In the genomic region with DNA sequence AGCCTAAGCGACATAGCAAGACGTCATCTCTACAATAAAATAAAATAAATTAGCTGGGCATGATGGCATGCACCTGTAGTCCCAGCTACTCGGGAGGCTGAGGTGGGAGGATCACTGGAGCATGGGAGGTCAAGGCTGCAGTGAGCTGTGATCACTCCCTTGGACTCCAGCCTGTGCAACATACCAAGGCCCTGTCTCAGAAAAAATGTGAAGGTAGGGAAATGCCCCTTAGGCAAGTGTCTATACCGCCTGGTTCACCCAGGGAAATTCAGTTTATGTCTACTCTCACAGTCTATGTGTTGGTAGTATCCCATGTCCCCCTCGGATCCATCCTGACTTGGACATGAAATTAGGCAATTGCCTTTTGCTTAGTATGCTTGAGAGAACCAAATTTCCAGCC, we compare ENCODE assay signal across 24 cellular contexts.
"Had no signal": no experiment of that assay in that cellular context is flagged by ENCODE, and none has a peak within 500 bp of the region (broad histone marks: within the 10 kb centered on the region; RNA-seq: fewer than 3 reads in every experiment).

No MANE protein-coding gene starts in this region.

- H3K9me3 ChIP-seq: Peyer's patch had no signal

- H3K4me1 ChIP-seq: Peyer's patch had no signal

- H3K4me3 ChIP-seq: Peyer's patch had no signal

- H3K9me3 Mint-ChIP-seq: activated T-cell treated with anti-CD3 and anti-CD28 coated beads, Interleukin-2, amount 50 U/mL, for 4 hours had no signal

- H3K27ac Mint-ChIP-seq: activated B cell treated with CpG ODN at 0.5 μM for 24 hours; activated CD4-positive, alpha-beta memory T cell treated with anti-CD3 and anti-CD28 coated beads for 36 hours; activated CD4-positive, alpha-beta T cell treated with anti-CD3 and anti-CD28 coated beads, Interleukin-2, amount 10 ng/mL, durations not matched to agents 7 days and 5 days; activated naive CD4-positive, alpha-beta T cell treated with anti-CD3 and anti-CD28 coated beads, Interleukin-2, amount 50 U/mL, for 72 hours; activated naive CD8-positive, alpha-beta T cell treated with anti-CD3 and anti-CD28 coated beads, Interleukin-2, amount 50 U/mL, for 24 hours; T-cell had no signal

- H3K27ac ChIP-seq: Peyer's patch had no signal

- H3K27me3 ChIP-seq: Peyer's patch had no signal

- H3K36me3 ChIP-seq: Peyer's patch had no signal

- H3K4me3 Mint-ChIP-seq: activated B cell treated with CpG ODN at 0.5 μM for 24 hours; activated CD4-positive, alpha-beta memory T cell treated with anti-CD3 and anti-CD28 coated beads for 36 hours; activated CD4-positive, alpha-beta T cell treated with anti-CD3 and anti-CD28 coated beads, Interleukin-2, amount 10 ng/mL, durations not matched to agents 7 days and 5 days; activated naive CD8-positive, alpha-beta T cell treated with anti-CD3 and anti-CD28 coated beads, Interleukin-2, amount 50 U/mL, for 24 hours; activated T-cell treated with anti-CD3 and anti-CD28 coated beads, Interleukin-2, amount 50 U/mL, for 4 hours; T-cell had no signal

- DNase-seq: activated B cell treated with CpG ODN at 0.5 μM for 24 hours; activated CD4-positive, alpha-beta memory T cell treated with anti-CD3 and anti-CD28 coated beads for 36 hours; activated CD4-positive, alpha-beta T cell treated with anti-CD3 and anti-CD28 coated beads for 1 hour; activated CD4-positive, alpha-beta T cell treated with anti-CD3 and anti-CD28 coated beads, Interleukin-2, amount 10 ng/mL, durations not matched to agents 7 days and 5 days; activated CD8-positive, alpha-beta memory T cell treated with anti-CD3 and anti-CD28 coated beads for 24 hours; activated effector memory CD4-positive, alpha-beta T cell treated with anti-CD3 and anti-CD28 coated beads, Interleukin-2, amount 50 U/mL, for 16 hours; activated naive CD4-positive, alpha-beta T cell treated with Interleukin-2 at 50 U/mL for 16 hours; activated naive CD8-positive, alpha-beta T cell treated with anti-CD3 and anti-CD28 coated beads, Interleukin-2, amount 50 U/mL, for 24 hours; activated T-cell treated with anti-CD3 and anti-CD28 coated beads, Interleukin-2, amount 50 U/mL, for 4 hours; MM.1S; NCI-H1105; NCI-H1436; NCI-H187; NCI-H2081; NCI-H510A treated with DMSO at 0.1 percent for 48 hours; NCI-H69; NK-92 treated with Interleukin-12 subunit alpha and Interleukin-12 subunit beta, amount 100 ng/mL, for 24 hours; OCI-M1; Peyer's patch; SHP77 treated with DMSO at 0.1 percent for 48 hours; T-cell; T-helper 2 cell; T1000 had no signal

- H3K4me1 Mint-ChIP-seq: activated B cell treated with CpG ODN at 0.5 μM for 24 hours; activated CD4-positive, alpha-beta T cell treated with anti-CD3 and anti-CD28 coated beads, Interleukin-2, amount 10 ng/mL, durations not matched to agents 7 days and 5 days; activated naive CD8-positive, alpha-beta T cell treated with anti-CD3 and anti-CD28 coated beads, Interleukin-2, amount 50 U/mL, for 24 hours; T-cell had no signal

- H3K36me3 Mint-ChIP-seq: activated CD4-positive, alpha-beta memory T cell treated with anti-CD3 and anti-CD28 coated beads for 36 hours; T-cell had no signal

- H3K27me3 Mint-ChIP-seq: activated B cell treated with CpG ODN at 0.5 μM for 24 hours; activated CD4-positive, alpha-beta memory T cell treated with anti-CD3 and anti-CD28 coated beads for 36 hours; activated CD4-positive, alpha-beta T cell treated with anti-CD3 and anti-CD28 coated beads, Interleukin-2, amount 10 ng/mL, durations not matched to agents 7 days and 5 days; activated naive CD8-positive, alpha-beta T cell treated with anti-CD3 and anti-CD28 coated beads, Interleukin-2, amount 50 U/mL, for 24 hours; T-cell had no signal
